Comparison of ENCODE assay signal across 11 cellular contexts in genomic region chr2:1556776-1557466, GRCh38.
DNase-seq lines count a peak whose midpoint lies in the region; ATAC-seq and TF ChIP-seq lines count a peak whose summit lies in the region.
"Had no signal": no experiment of that assay in that cellular context is flagged by ENCODE, and none has a peak within 500 bp of the region (broad histone marks: within the 10 kb centered on the region; RNA-seq: fewer than 3 reads in every experiment).

No MANE protein-coding gene starts in this region.

- WGBS in heart left ventricle, 4 donors = 86 to 93% (median 89%) methylated on average over 11 to 13 of the region's 13 CpGs

- intact Hi-C loops in heart left ventricle (cut with DNase I) (loop anchor here in 1 of 10 donors (10.0 kb wide), 1 partner anchor 188 kb away; the partner anchor contains the start of gene PXDN), left ventricle myocardium inferior (cut with micrococcal nuclease) (no loop called here)

- no peaks in the 10 kb centered on the region for H3K9me3 ChIP-seq in heart left ventricle
- no peaks in the 10 kb centered on the region for H3K9me3 ChIP-seq in left ventricle myocardium inferior (replicated peaks)

- H3K4me3 ChIP-seq in heart left ventricle (no peak overlapping the region), left ventricle myocardium inferior (no peak overlapping the region), brain microvascular endothelial cell (ENCODE audit: low read depth, low read length) (no peak overlapping the region)

- DNase-seq in heart left ventricle (peak in 1 of 5 donors; percentile 70), left ventricle myocardium inferior (no peak), brain microvascular endothelial cell (peak; percentile 93), islet precursor cell (peak; percentile 86), T-helper 2 cell (no peak), anterior cingulate cortex (lab: John Stamatoyannopoulos, UW) (no peak)
- DNase-seq in activated CD4-positive, alpha-beta T cell treated with anti-CD3 and anti-CD28 coated beads for 1 hour = no peak
- DNase-seq: activated CD4-positive, CD25-positive, alpha-beta regulatory T cell treated with anti-CD3 and anti-CD28 coated beads, Interleukin-2, amount 50 U/mL, for 72 hours; activated gamma-delta T cell; SHP77 treated with DMSO at 0.1 percent for 48 hours had no signal

- in situ Hi-C loops in brain microvascular endothelial cell (cut with HindIII; ENCODE audit: low pct_ligation_motif_present, low sequenced_read_pairs) = no loop called here

- TF ChIP-seq POLR2A in heart left ventricle (IDR thresholded peaks at IDR 0.05) = no peak

- H3K27me3 ChIP-seq in heart left ventricle (peaks cover 0 to 3% (median 0%) of the 10 kb centered on the region in 9 donors), left ventricle myocardium inferior (ENCODE audit: low read depth) (peaks cover 30% of the 10 kb centered on the region), brain microvascular endothelial cell (replicated peaks) (no peaks in the 10 kb centered on the region)

- TF ChIP-seq CTCF in heart left ventricle (IDR thresholded peaks at IDR 0.05) = no peak
- TF ChIP-seq CTCF in left ventricle myocardium inferior (IDR thresholded peaks at IDR 0.05; ENCODE audit: borderline replicate concordance) = no peak
- TF ChIP-seq CTCF in brain microvascular endothelial cell (IDR thresholded peaks at IDR 0.05; ENCODE audit: low read depth, low read length, missing control alignments) = no peak

- ATAC-seq in heart left ventricle (peak in 3 of 4 donors; percentile 74 to 85 (median 75)), GM21786 (IDR thresholded peaks at IDR 0.05; ENCODE audit: unreplicated experiment) (no peak)

- H3K36me3 ChIP-seq in heart left ventricle (no peaks in the 10 kb centered on the region), left ventricle myocardium inferior (no peaks in the 10 kb centered on the region), brain microvascular endothelial cell (replicated peaks) (no peaks in the 10 kb centered on the region)

- no peak overlapping the region for H3K27ac ChIP-seq in heart left ventricle
- no peak overlapping the region for H3K27ac ChIP-seq in left ventricle myocardium inferior (replicated peaks)
- no peak overlapping the region for H3K27ac ChIP-seq in brain microvascular endothelial cell

- H3K4me1 ChIP-seq in heart left ventricle (peaks cover 0 to 12% (median 0%) of the 10 kb centered on the region in 12 donors), left ventricle myocardium inferior (peaks cover 8% of the 10 kb centered on the region)

Comparison
In these comparisons a context has a peak if more than half of its experiments do, and no peak if none do; other contexts are left out.
1. DNase-seq: peak in brain microvascular endothelial cell (single experiment) and islet precursor cell (single experiment); none in left ventricle myocardium inferior (single experiment), activated CD4-positive, alpha-beta T cell treated with anti-CD3 and anti-CD28 coated beads for 1 hour (single experiment), T-helper 2 cell (0 of 5) and anterior cingulate cortex (0 of 58).